Comparison of ENCODE assay signal across 32 cellular contexts in the genomic region with DNA sequence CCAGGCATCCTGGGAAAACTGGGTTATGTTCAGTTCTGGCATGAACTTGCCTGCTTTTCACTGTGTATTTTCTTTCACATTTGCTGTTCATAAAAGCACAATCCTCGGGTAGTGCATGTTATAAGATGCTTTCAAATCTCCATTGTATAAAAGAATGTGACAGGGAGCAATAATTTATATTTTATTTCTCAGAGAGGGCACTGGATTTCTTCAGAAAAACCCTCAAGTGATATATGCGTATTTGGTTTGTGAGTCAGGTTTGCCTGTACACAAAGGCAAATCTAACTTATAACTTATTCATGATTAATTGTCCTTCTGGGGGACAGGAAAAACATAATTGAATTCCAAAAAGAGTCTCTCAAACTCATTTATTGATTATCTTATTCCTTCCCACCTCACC.
"Had no signal": no experiment of that assay in that cellular context is flagged by ENCODE, and none has a peak within 500 bp of the region (broad histone marks: within the 10 kb centered on the region; RNA-seq: fewer than 3 reads in every experiment).

No MANE protein-coding gene starts in this region.

- H3K27ac ChIP-seq: breast epithelium, epithelial cell of prostate, esophagus squamous epithelium, gastrocnemius medialis, hepatocyte, left ventricle myocardium inferior, right lobe of liver, thoracic aorta, uterus had no signal

- H3K4me2 ChIP-seq: hepatocyte had no signal

- H2AFZ ChIP-seq: hepatocyte had no signal

- H3K4me1 Mint-ChIP-seq: activated B cell treated with CpG ODN at 0.5 μM for 24 hours; activated CD8-positive, alpha-beta memory T cell treated with anti-CD3 and anti-CD28 coated beads, Interleukin-2, amount 10 ng/mL, durations not matched to agents 7 days and 5 days; T-cell had no signal

- H3K9me3 ChIP-seq: breast epithelium, esophagus squamous epithelium, gastrocnemius medialis, left ventricle myocardium inferior, mucosa of descending colon, right lobe of liver, thoracic aorta, uterus had no signal

- H3K27me3 ChIP-seq: breast epithelium, esophagus squamous epithelium, gastrocnemius medialis, hepatocyte, right lobe of liver, uterus had no signal

- H3K27ac Mint-ChIP-seq: activated B cell treated with CpG ODN at 0.5 μM for 24 hours; activated CD8-positive, alpha-beta memory T cell treated with anti-CD3 and anti-CD28 coated beads, Interleukin-2, amount 10 ng/mL, durations not matched to agents 7 days and 5 days; activated CD8-positive, alpha-beta T cell treated with anti-CD3 and anti-CD28 coated beads, Interleukin-2, amount 10 ng/mL, durations not matched to agents 7 days and 5 days; activated naive CD4-positive, alpha-beta T cell treated with anti-CD3 and anti-CD28 coated beads, Interleukin-2, amount 50 U/mL, for 72 hours; activated T-cell treated with anti-CD3 and anti-CD28 coated beads, Interleukin-2, amount 50 U/mL, for 72 hours; natural killer cell treated with Interleukin-12 subunit alpha and Interleukin-12 subunit beta and Interleukin-15 and Interleukin-18, amount 100 ng/mL, for 72 hours; progenitor cell of endocrine pancreas; T-cell; T-helper 2 cell treated with Interferon-gamma antibody and Interleukin-4, amounts not matched to agents 5 μg/mL and 100 μg/mL, for 36 hours; type B pancreatic cell had no signal

- H3K36me3 ChIP-seq: breast epithelium, esophagus squamous epithelium, gastrocnemius medialis, left ventricle myocardium inferior, right lobe of liver, thoracic aorta, uterus had no signal

- H3K9me3 Mint-ChIP-seq: activated B cell treated with CpG ODN at 0.5 μM for 24 hours; activated T-cell treated with anti-CD3 and anti-CD28 coated beads, Interleukin-2, amount 50 U/mL, for 72 hours; T-helper 2 cell treated with Interferon-gamma antibody and Interleukin-4, amounts not matched to agents 5 μg/mL and 100 μg/mL, for 36 hours had no signal

- H3K79me2 ChIP-seq: hepatocyte had no signal

- H3K27me3 Mint-ChIP-seq: activated B cell treated with CpG ODN at 0.5 μM for 24 hours; activated CD8-positive, alpha-beta memory T cell treated with anti-CD3 and anti-CD28 coated beads, Interleukin-2, amount 10 ng/mL, durations not matched to agents 7 days and 5 days; natural killer cell treated with Interleukin-12 subunit alpha and Interleukin-12 subunit beta and Interleukin-15 and Interleukin-18, amount 100 ng/mL, for 72 hours; progenitor cell of endocrine pancreas; T-cell; type B pancreatic cell had no signal

- H3K4me1 ChIP-seq: gastrocnemius medialis, left ventricle myocardium inferior, right lobe of liver, uterus had no signal

- H3K4me3 ChIP-seq: breast epithelium, esophagus squamous epithelium, gastrocnemius medialis, hepatocyte, left ventricle myocardium inferior, lung, mucosa of descending colon, right lobe of liver, thoracic aorta, uterus had no signal

- H3K36me3 Mint-ChIP-seq: activated CD8-positive, alpha-beta memory T cell treated with anti-CD3 and anti-CD28 coated beads, Interleukin-2, amount 10 ng/mL, durations not matched to agents 7 days and 5 days; activated naive CD4-positive, alpha-beta T cell treated with anti-CD3 and anti-CD28 coated beads, Interleukin-2, amount 50 U/mL, for 72 hours; natural killer cell treated with Interleukin-12 subunit alpha and Interleukin-12 subunit beta and Interleukin-15 and Interleukin-18, amount 100 ng/mL, for 72 hours; T-cell; type B pancreatic cell had no signal

- H3K4me3 Mint-ChIP-seq: activated B cell treated with CpG ODN at 0.5 μM for 24 hours; activated CD8-positive, alpha-beta memory T cell treated with anti-CD3 and anti-CD28 coated beads, Interleukin-2, amount 10 ng/mL, durations not matched to agents 7 days and 5 days; activated CD8-positive, alpha-beta T cell treated with anti-CD3 and anti-CD28 coated beads, Interleukin-2, amount 10 ng/mL, durations not matched to agents 7 days and 5 days; activated T-cell treated with anti-CD3 and anti-CD28 coated beads, Interleukin-2, amount 50 U/mL, for 72 hours; natural killer cell treated with Interleukin-12 subunit alpha and Interleukin-12 subunit beta and Interleukin-15 and Interleukin-18, amount 100 ng/mL, for 72 hours; T-cell; T-helper 2 cell treated with Interferon-gamma antibody and Interleukin-4, amounts not matched to agents 5 μg/mL and 100 μg/mL, for 36 hours; type B pancreatic cell had no signal

- DNase-seq: activated B cell treated with CpG ODN at 0.5 μM for 24 hours; activated CD4-positive, alpha-beta T cell treated with anti-CD3 and anti-CD28 coated beads, Interleukin-2, amount 50 U/mL, for 1 hour; activated CD8-positive, alpha-beta memory T cell treated with anti-CD3 and anti-CD28 coated beads, Interleukin-2, amount 10 ng/mL, durations not matched to agents 7 days and 5 days; activated CD8-positive, alpha-beta T cell treated with anti-CD3 and anti-CD28 coated beads, Interleukin-2, amount 10 ng/mL, durations not matched to agents 7 days and 5 days; activated naive CD4-positive, alpha-beta T cell; activated T-cell treated with anti-CD3 and anti-CD28 coated beads for 4 hours; activated T-cell treated with anti-CD3 and anti-CD28 coated beads, Interleukin-2, amount 50 U/mL, for 72 hours; anterior cingulate cortex; central memory CD4-positive, alpha-beta T cell; dermis blood vessel endothelial cell; effector CD4-positive, alpha-beta T cell; esophagus squamous epithelium; gastrocnemius medialis; islet precursor cell; left ventricle myocardium inferior; mucosa of descending colon; right lobe of liver; stimulated activated CD4-positive, alpha-beta T cell treated with anti-CD3 and anti-CD28 coated beads, Interleukin-12 subunit alpha, Interleukin-12 subunit beta, amount 100 ng/mL, for 4 hours; stimulated activated CD4-positive, alpha-beta T cell treated with anti-CD3 and anti-CD28 coated beads, Interleukin-4, amount 100 ng/mL, for 1 hour; stimulated activated naive CD8-positive, alpha-beta T cell treated with anti-CD3 and anti-CD28 coated beads, Interleukin-15, Interleukin-2, amounts not matched to agents 100 U/mL and 50 U/mL, for 24 hours; T-cell; uterus had no signal

- ATAC-seq: activated CD8-positive, alpha-beta memory T cell treated with anti-CD3 and anti-CD28 coated beads, Interleukin-2, amount 10 ng/mL, durations not matched to agents 7 days and 5 days; activated CD8-positive, alpha-beta T cell treated with anti-CD3 and anti-CD28 coated beads, Interleukin-2, amount 10 ng/mL, durations not matched to agents 7 days and 5 days; activated naive CD4-positive, alpha-beta T cell treated with anti-CD3 and anti-CD28 coated beads, Interleukin-2, amount 50 U/mL, for 72 hours; activated T-cell treated with anti-CD3 and anti-CD28 coated beads, Interleukin-2, amount 50 U/mL, for 72 hours; gastrocnemius medialis; mucosa of descending colon; natural killer cell treated with Interleukin-12 subunit alpha and Interleukin-12 subunit beta and Interleukin-15 and Interleukin-18, amount 100 ng/mL, for 72 hours; right lobe of liver; stimulated activated naive CD8-positive, alpha-beta T cell treated with anti-CD3 and anti-CD28 coated beads, Interleukin-15, Interleukin-2, amounts not matched to agents 100 U/mL and 50 U/mL, for 24 hours; T-cell had no signal
